14 cellular contexts compared by ENCODE assay signal in genomic region chr3:190853464-190853863, GRCh38. TPM values are rescaled to one million over a fixed set of nuclear protein-coding genes. Genes with fewer than 3 reads are reported as not detected.
DNase-seq lines count a peak whose midpoint lies in the region; ATAC-seq and TF ChIP-seq lines count a peak whose summit lies in the region.
"Had no signal": no experiment of that assay in that cellular context is flagged by ENCODE, and none has a peak within 500 bp of the region (broad histone marks: within the 10 kb centered on the region; RNA-seq: fewer than 3 reads in every experiment).

No MANE protein-coding gene starts in this region.

- TF ChIP-seq CTCF in HL-60 (IDR thresholded peaks at IDR 0.05; ENCODE audit: insufficient read depth, low read length), result no peak
- TF ChIP-seq CTCF in RWPE1 (conservative IDR thresholded peaks at IDR 0.05; ENCODE audit: low read depth), result no peak

- peak; percentile 50 for ATAC-seq in left lobe of liver

- CTCF ChIA-PET in RWPE1 (lab: Yijun Ruan, JAX), result no interaction called here

- no peaks in the 10 kb centered on the region for H3K27me3 ChIP-seq in HL-60 (ENCODE audit: insufficient read depth, poor library complexity, severe bottlenecking)
- H3K27me3 ChIP-seq: BE2C had no signal

- POLR2A ChIA-PET in RWPE1 (lab: Yijun Ruan, JAX; ENCODE audit: low non-redundant PET), result no interaction called here

- DNase-seq in AML-193 (lab: John Stamatoyannopoulos, UW) (peak; percentile 53 to 63), HL-60 (ENCODE audit: low read depth in 1 of 2, low spot score in 1 of 2) (peak; percentile 6 to 42), RWPE1 (ENCODE audit: low spot score) (peak; percentile 14), left lobe of liver (ENCODE audit: low spot score) (no peak), NCI-H2107 (lab: John Stamatoyannopoulos, UW) (no peak), C1 segment of cervical spinal cord (lab: John Stamatoyannopoulos, UW) (no peak)
- no peak for DNase-seq in stimulated activated CD4-positive, alpha-beta T cell treated with anti-CD3 and anti-CD28 coated beads, Interleukin-2, amount 100 ng/mL, for 48 hours
- DNase-seq: BE2C; Caco-2; CD8-positive, alpha-beta memory T cell; DND-41; GDM1; GOT3; H9 had no signal

- peak overlapping the region; percentile 37 for H3K27ac ChIP-seq in HL-60 (replicated peaks)
- H3K27ac ChIP-seq in RWPE1, result no peak overlapping the region

- H3K4me3 ChIP-seq in HL-60 (replicated peaks; ENCODE audit: insufficient read depth, low read length), result no peak overlapping the region

RNA-seq across cellular contexts. Expression of gene GMNC, which starts 9.0 kb away (rescaled TPM):
- 7.3 TPM for total RNA-seq in left lobe of liver
- total RNA-seq: Caco-2; CD8-positive, alpha-beta memory T cell; H9 had no signal

Comparison
In these comparisons a context has a peak if more than half of its experiments do, and no peak if none do; other contexts are left out.
1. DNase-seq: peak in AML-193 (2 of 2), HL-60 (2 of 2) and RWPE1 (single experiment); none in left lobe of liver (single experiment), NCI-H2107 (single experiment), C1 segment of cervical spinal cord (0 of 14) and stimulated activated CD4-positive, alpha-beta T cell treated with anti-CD3 and anti-CD28 coated beads, Interleukin-2, amount 100 ng/mL, for 48 hours (0 of 2).